Comparison of ENCODE assay signal across 8 cellular contexts in genomic region chr1:181105134-181106021, GRCh38. TPM values are rescaled to one million over a fixed set of nuclear protein-coding genes. Genes with fewer than 3 reads are reported as not detected.
DNase-seq lines count a peak whose midpoint lies in the region; FAIRE-seq and TF ChIP-seq lines count a peak whose summit lies in the region.

No MANE protein-coding gene starts in this region.

- H3K27me3 ChIP-seq in MG63, result no peaks in the 10 kb centered on the region
- H3K27me3 ChIP-seq in neural progenitor cell, result peaks cover 49% of the 10 kb centered on the region
- H3K27me3 ChIP-seq in stomach smooth muscle (ENCODE audit: control insufficient read depth in 1 of 2, insufficient read depth in 2 of 2, low read length in 2 of 2), result no peaks in the 10 kb centered on the region

- no peaks in the 10 kb centered on the region for H4K20me1 ChIP-seq in neural progenitor cell (ENCODE audit: low read depth)

- H3K36me3 Mint-ChIP-seq in neural progenitor cell, result no peaks in the 10 kb centered on the region

- H3F3A ChIP-seq in neural progenitor cell (ENCODE audit: low read depth), result peaks cover 54% of the 10 kb centered on the region

- peak overlapping the region; percentile 86 for H3K4me3 ChIP-seq in MG63
- peak overlapping the region; percentile 74 to 79 for H3K4me3 ChIP-seq in foreskin fibroblast (ENCODE audit: low read depth in 1 of 2, low read length in 2 of 2)
- peak overlapping the region; percentile 67 for H3K4me3 ChIP-seq in neural progenitor cell
- H3K4me3 ChIP-seq in stomach smooth muscle (ENCODE audit: low read length in 2 of 2), result peak overlapping the region; percentile 77 to 82

- TF ChIP-seq CTCF in foreskin fibroblast (IDR thresholded peaks at IDR 0.05; ENCODE audit: low read depth, low read length) (no peak), neural progenitor cell (IDR thresholded peaks at IDR 0.05) (no peak)

- peak; percentile 69; the same call in 1 of the 2 replicates for TF ChIP-seq POLR2A in H54 (IDR thresholded peaks at IDR 0.05; ENCODE audit: low read depth, low read length)

- no peak for FAIRE-seq in H54 (lab: Jason Lieb, UNC)

- DNase-seq in EH (ENCODE audit: low read depth) (peak; percentile 92), H54 (ENCODE audit: insufficient read length, low spot score) (peak; percentile 84), MG63 (peak; percentile 96), SIG-M5 (lab: John Stamatoyannopoulos, UW) (peak; percentile 40), activated gamma-delta T cell treated with Interleukin-2 at 50 U/mL for 16 hours (peak; percentile 92), foreskin fibroblast (peak; percentile 92 to 97), neural progenitor cell (ENCODE audit: low spot score) (peak; percentile 97)

- H3K79me2 ChIP-seq in neural progenitor cell (ENCODE audit: low read depth), result no peaks in the 10 kb centered on the region

- peak overlapping the region; percentile 95 for H3K27ac Mint-ChIP-seq in neural progenitor cell

- H2AFZ ChIP-seq in neural progenitor cell (replicated peaks), result peak overlapping the region; percentile 89

- peak overlapping the region; percentile 90 for H3K4me3 Mint-ChIP-seq in neural progenitor cell

- H3K9me3 ChIP-seq in MG63 (no peaks in the 10 kb centered on the region), neural progenitor cell (ENCODE audit: low read depth) (no peaks in the 10 kb centered on the region), stomach smooth muscle (ENCODE audit: control insufficient read depth in 2 of 2, low read length in 2 of 2) (no peaks in the 10 kb centered on the region)

- H3K4me1 Mint-ChIP-seq in neural progenitor cell, result peaks cover 83% of the 10 kb centered on the region

- peak overlapping the region; percentile 29 for H3K9ac ChIP-seq in neural progenitor cell
- H3K9ac ChIP-seq in stomach smooth muscle (ENCODE audit: low read length in 2 of 2), result peak overlapping the region; percentile 74 to 75

- peaks cover 13% of the 10 kb centered on the region for H3K27me3 Mint-ChIP-seq in neural progenitor cell (ENCODE audit: insufficient read depth, low read depth)

- H3K4me1 ChIP-seq in neural progenitor cell (peaks cover 51% of the 10 kb centered on the region), stomach smooth muscle (ENCODE audit: control insufficient read depth, insufficient read depth, low read length) (peaks cover 23% of the 10 kb centered on the region)

- H3K9me3 Mint-ChIP-seq in neural progenitor cell, result peaks cover 2% of the 10 kb centered on the region

- no peaks in the 10 kb centered on the region for H3K36me3 ChIP-seq in MG63
- no peaks in the 10 kb centered on the region for H3K36me3 ChIP-seq in neural progenitor cell
- H3K36me3 ChIP-seq in stomach smooth muscle (ENCODE audit: control insufficient read depth in 2 of 2, insufficient read depth in 2 of 2, low read length in 2 of 2), result no peaks in the 10 kb centered on the region

- peak overlapping the region; percentile 94 for H3K4me2 ChIP-seq in neural progenitor cell

- H3K27ac ChIP-seq in neural progenitor cell, result peak overlapping the region; percentile 76
- H3K27ac ChIP-seq in stomach smooth muscle (ENCODE audit: low read length), result peak overlapping the region; percentile 76

RNA-seq across cellular contexts. Expression of gene IER5, which starts 16.9 kb away (rescaled TPM):
- total RNA-seq in MG63 (2014; rRNA removed; shearing (Covaris generic); ENCODE audit: low replicate concordance), result 10.5 and 17.8 TPM in 2 replicates
- total RNA-seq in neural progenitor cell (ENCODE audit: low replicate concordance), result 8.0 and 15.3 TPM in 2 replicates

Comparison
In these comparisons a context has a peak if more than half of its experiments do, and no peak if none do; other contexts are left out.
1. Peak in every context shown above with its lines: DNase-seq, H3K4me3 ChIP-seq and H3K27ac ChIP-seq.
2. DNase-seq: peak in every context shown above with its lines; median percentile 97 in neural progenitor cell; 96 in MG63; 94 in foreskin fibroblast; 92 in EH; 92 in activated gamma-delta T cell treated with Interleukin-2 at 50 U/mL for 16 hours; 84 in H54; 40 in SIG-M5.